2 cellular contexts compared by ENCODE assay signal in the genomic region with DNA sequence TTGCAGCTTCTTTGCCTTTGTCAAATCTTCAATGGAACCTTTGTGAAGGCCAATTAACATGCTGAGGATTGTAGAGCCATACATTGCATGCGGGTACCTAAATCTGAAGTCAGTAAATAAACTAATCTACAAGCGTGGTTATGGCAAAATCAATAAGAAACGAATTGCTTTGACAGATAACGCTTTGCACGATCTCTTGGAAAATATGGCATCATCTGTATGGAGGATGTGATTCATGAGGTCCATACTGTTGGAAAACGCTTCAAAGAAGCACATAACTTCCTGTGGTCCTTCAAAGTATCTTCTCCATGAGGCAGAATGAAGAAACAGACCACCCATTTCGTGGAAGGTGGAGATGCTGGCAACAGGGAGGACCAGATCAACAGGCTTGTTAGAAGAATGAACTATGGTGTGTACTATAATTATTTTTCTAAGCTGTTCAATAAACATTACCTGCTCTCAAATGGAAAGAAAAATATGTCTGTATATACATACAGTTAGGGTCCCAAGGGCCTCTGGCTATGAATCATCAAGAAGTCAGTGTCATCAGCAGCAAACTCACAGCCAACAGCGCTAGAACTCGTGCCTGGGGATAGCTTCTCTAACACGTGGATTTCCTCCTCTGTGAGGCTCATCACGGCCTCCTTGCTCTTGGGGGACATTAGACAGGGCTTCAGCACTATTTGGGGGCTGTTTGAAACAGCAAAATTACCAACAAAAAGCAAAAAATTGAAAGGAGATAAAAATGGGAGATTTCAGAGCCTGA.
TF ChIP-seq lines count a peak whose summit lies in the region.

No MANE protein-coding gene starts in this region.

TF ChIP-seq in GM12891, 5 proteins besides CTCF, POLR2A, EP300 and RAD21 (continued from another document):
- no peak for TF ChIP-seq TAF1 (IDR thresholded peaks at IDR 0.05; ENCODE audit: low read depth, low read length)
- no peak for TF ChIP-seq SPI1 (IDR thresholded peaks at IDR 0.05; ENCODE audit: low read depth, low read length)
- TF ChIP-seq PAX5 (IDR thresholded peaks at IDR 0.05; ENCODE audit: insufficient read depth, low read length, severe bottlenecking) = no peak
- TF ChIP-seq POU2F2 (IDR thresholded peaks at IDR 0.05; ENCODE audit: low read depth, low read length) = no peak

TF ChIP-seq in K562, 482 proteins besides CTCF, POLR2A, EP300 and RAD21 (continued from another document):
- TF ChIP-seq, protein P1, sequence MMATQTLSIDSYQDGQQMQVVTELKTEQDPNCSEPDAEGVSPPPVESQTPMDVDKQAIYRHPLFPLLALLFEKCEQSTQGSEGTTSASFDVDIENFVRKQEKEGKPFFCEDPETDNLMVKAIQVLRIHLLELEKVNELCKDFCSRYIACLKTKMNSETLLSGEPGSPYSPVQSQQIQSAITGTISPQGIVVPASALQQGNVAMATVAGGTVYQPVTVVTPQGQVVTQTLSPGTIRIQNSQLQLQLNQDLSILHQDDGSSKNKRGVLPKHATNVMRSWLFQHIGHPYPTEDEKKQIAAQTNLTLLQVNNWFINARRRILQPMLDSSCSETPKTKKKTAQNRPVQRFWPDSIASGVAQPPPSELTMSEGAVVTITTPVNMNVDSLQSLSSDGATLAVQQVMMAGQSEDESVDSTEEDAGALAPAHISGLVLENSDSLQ (IDR thresholded peaks at IDR 0.05) = 0 out of 2 replicates have a peak, but pooled peaks have one; percentile 16
- TF ChIP-seq, protein P2, sequence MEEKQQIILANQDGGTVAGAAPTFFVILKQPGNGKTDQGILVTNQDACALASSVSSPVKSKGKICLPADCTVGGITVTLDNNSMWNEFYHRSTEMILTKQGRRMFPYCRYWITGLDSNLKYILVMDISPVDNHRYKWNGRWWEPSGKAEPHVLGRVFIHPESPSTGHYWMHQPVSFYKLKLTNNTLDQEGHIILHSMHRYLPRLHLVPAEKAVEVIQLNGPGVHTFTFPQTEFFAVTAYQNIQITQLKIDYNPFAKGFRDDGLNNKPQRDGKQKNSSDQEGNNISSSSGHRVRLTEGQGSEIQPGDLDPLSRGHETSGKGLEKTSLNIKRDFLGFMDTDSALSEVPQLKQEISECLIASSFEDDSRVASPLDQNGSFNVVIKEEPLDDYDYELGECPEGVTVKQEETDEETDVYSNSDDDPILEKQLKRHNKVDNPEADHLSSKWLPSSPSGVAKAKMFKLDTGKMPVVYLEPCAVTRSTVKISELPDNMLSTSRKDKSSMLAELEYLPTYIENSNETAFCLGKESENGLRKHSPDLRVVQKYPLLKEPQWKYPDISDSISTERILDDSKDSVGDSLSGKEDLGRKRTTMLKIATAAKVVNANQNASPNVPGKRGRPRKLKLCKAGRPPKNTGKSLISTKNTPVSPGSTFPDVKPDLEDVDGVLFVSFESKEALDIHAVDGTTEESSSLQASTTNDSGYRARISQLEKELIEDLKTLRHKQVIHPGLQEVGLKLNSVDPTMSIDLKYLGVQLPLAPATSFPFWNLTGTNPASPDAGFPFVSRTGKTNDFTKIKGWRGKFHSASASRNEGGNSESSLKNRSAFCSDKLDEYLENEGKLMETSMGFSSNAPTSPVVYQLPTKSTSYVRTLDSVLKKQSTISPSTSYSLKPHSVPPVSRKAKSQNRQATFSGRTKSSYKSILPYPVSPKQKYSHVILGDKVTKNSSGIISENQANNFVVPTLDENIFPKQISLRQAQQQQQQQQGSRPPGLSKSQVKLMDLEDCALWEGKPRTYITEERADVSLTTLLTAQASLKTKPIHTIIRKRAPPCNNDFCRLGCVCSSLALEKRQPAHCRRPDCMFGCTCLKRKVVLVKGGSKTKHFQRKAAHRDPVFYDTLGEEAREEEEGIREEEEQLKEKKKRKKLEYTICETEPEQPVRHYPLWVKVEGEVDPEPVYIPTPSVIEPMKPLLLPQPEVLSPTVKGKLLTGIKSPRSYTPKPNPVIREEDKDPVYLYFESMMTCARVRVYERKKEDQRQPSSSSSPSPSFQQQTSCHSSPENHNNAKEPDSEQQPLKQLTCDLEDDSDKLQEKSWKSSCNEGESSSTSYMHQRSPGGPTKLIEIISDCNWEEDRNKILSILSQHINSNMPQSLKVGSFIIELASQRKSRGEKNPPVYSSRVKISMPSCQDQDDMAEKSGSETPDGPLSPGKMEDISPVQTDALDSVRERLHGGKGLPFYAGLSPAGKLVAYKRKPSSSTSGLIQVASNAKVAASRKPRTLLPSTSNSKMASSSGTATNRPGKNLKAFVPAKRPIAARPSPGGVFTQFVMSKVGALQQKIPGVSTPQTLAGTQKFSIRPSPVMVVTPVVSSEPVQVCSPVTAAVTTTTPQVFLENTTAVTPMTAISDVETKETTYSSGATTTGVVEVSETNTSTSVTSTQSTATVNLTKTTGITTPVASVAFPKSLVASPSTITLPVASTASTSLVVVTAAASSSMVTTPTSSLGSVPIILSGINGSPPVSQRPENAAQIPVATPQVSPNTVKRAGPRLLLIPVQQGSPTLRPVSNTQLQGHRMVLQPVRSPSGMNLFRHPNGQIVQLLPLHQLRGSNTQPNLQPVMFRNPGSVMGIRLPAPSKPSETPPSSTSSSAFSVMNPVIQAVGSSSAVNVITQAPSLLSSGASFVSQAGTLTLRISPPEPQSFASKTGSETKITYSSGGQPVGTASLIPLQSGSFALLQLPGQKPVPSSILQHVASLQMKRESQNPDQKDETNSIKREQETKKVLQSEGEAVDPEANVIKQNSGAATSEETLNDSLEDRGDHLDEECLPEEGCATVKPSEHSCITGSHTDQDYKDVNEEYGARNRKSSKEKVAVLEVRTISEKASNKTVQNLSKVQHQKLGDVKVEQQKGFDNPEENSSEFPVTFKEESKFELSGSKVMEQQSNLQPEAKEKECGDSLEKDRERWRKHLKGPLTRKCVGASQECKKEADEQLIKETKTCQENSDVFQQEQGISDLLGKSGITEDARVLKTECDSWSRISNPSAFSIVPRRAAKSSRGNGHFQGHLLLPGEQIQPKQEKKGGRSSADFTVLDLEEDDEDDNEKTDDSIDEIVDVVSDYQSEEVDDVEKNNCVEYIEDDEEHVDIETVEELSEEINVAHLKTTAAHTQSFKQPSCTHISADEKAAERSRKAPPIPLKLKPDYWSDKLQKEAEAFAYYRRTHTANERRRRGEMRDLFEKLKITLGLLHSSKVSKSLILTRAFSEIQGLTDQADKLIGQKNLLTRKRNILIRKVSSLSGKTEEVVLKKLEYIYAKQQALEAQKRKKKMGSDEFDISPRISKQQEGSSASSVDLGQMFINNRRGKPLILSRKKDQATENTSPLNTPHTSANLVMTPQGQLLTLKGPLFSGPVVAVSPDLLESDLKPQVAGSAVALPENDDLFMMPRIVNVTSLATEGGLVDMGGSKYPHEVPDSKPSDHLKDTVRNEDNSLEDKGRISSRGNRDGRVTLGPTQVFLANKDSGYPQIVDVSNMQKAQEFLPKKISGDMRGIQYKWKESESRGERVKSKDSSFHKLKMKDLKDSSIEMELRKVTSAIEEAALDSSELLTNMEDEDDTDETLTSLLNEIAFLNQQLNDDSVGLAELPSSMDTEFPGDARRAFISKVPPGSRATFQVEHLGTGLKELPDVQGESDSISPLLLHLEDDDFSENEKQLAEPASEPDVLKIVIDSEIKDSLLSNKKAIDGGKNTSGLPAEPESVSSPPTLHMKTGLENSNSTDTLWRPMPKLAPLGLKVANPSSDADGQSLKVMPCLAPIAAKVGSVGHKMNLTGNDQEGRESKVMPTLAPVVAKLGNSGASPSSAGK (IDR thresholded peaks at IDR 0.05) = peak; percentile 90
- TF ChIP-seq L3MBTL2 (IDR thresholded peaks at IDR 0.05) (peak; percentile 84), TEAD4 (IDR thresholded peaks at IDR 0.05; ENCODE audit: low read length) (no peak), TEAD4 (CRISPR knock-in tag; IDR thresholded peaks at IDR 0.05; ENCODE audit: borderline replicate concordance) (no peak), ZNF780A (CRISPR knock-in tag; IDR thresholded peaks at IDR 0.05) (no peak), JUND (IDR thresholded peaks at IDR 0.05; ENCODE audit: borderline replicate concordance, low read depth, low read length) (peak; percentile 50; the same call in 1 of the 2 replicates), JUND (tag; IDR thresholded peaks at IDR 0.05; ENCODE audit: borderline replicate concordance, low read depth, low read length) (no peak), CSDE1 (IDR thresholded peaks at IDR 0.05) (no peak)
- TF ChIP-seq, protein P3, sequence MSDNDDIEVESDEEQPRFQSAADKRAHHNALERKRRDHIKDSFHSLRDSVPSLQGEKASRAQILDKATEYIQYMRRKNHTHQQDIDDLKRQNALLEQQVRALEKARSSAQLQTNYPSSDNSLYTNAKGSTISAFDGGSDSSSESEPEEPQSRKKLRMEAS (CRISPR knock-in tag; IDR thresholded peaks at IDR 0.05) = 0 out of 2 replicates have a peak, but pooled peaks have one; percentile 25
- TF ChIP-seq, protein P4, sequence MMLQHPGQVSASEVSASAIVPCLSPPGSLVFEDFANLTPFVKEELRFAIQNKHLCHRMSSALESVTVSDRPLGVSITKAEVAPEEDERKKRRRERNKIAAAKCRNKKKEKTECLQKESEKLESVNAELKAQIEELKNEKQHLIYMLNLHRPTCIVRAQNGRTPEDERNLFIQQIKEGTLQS (IDR thresholded peaks at IDR 0.05) = 0 out of 2 replicates have a peak, but pooled peaks have one; percentile 40
- TF ChIP-seq, protein P4 (CRISPR knock-in tag; conservative IDR thresholded peaks at IDR 0.05) = no peak
